9 cellular contexts compared by ENCODE assay signal in genomic region chrX:43882294-43882681, GRCh38. TPM values are rescaled to one million over a fixed set of nuclear protein-coding genes. Genes with fewer than 3 reads are reported as not detected.
A peak's percentile ranks its signal among the peaks of the same experiment; 100 is the strongest.
DNase-seq lines count a peak whose midpoint lies in the region; ATAC-seq and TF ChIP-seq lines count a peak whose summit lies in the region.
"Had no signal": no experiment of that assay in that cellular context is flagged by ENCODE, and none has a peak within 500 bp of the region (broad histone marks: within the 10 kb centered on the region; RNA-seq: fewer than 3 reads in every experiment).

TSS of gene MAOB (minus strand) at chrX:43882450. CDS start at chrX:43882299, 151 bp downstream.

- H2BK15ac ChIP-seq in mesenchymal stem cell (ENCODE audit: low read depth, poor library complexity, severe bottlenecking), result no peak within 1 kb of the TSS

- CTCF ChIA-PET in activated CD4-positive, alpha-beta memory T cell treated with anti-CD3 and anti-CD28 coated beads for 36 hours (lab: Charles Lee), result no interaction called here
- CTCF ChIA-PET in activated CD4-positive, alpha-beta memory T cell treated with anti-CD3 and anti-CD28 coated beads, Interleukin-2, amount 10 ng/mL, durations not matched to agents 7 days and 5 days (lab: Charles Lee), result no interaction called here

- no peak within 1 kb of the TSS for H2AFZ ChIP-seq in mesenchymal stem cell (ENCODE audit: low read depth, low read length)

- H3K4me2 ChIP-seq in mesenchymal stem cell (ENCODE audit: low read length, poor library complexity, severe bottlenecking), result peak within 1 kb of the TSS; percentile 65

- H3K27ac Mint-ChIP-seq in activated CD4-positive, alpha-beta memory T cell treated with anti-CD3 and anti-CD28 coated beads for 36 hours, result no peak within 1 kb of the TSS
- H3K27ac Mint-ChIP-seq in activated CD4-positive, alpha-beta memory T cell treated with anti-CD3 and anti-CD28 coated beads, Interleukin-2, amount 10 ng/mL, durations not matched to agents 7 days and 5 days, result no peak within 1 kb of the TSS

- H3K27ac ChIP-seq in colonic mucosa (no peak within 1 kb of the TSS), mesenchymal stem cell (ENCODE audit: low read length, poor library complexity, severe bottlenecking) (no peak within 1 kb of the TSS), testis (no peak within 1 kb of the TSS)

- H3K4me3 ChIP-seq in colonic mucosa (peak within 1 kb of the TSS; percentile 8), mesenchymal stem cell (ENCODE audit: insufficient read depth in 1 of 2, low read depth in 1 of 2, low read length in 2 of 2) (peak within 1 kb of the TSS in 1 of 2 experiments; percentile 23), testis (peak within 1 kb of the TSS; percentile 36 to 61)

- 0% methylated on average over 14 of the region's 36 CpGs for whole genome bisulfite sequencing in mesenchymal stem cell
- WGBS in testis, 2 donors, result no CpG with 5 or more reads among the region's 36 CpGs

- no peaks in the 10 kb centered on the region for H3K9me3 ChIP-seq in colonic mucosa
- no peaks in the 10 kb centered on the region for H3K9me3 ChIP-seq in mesenchymal stem cell (ENCODE audit: control insufficient read depth, low read length)
- no peaks in the 10 kb centered on the region for H3K9me3 ChIP-seq in testis

- peaks cover 2% of the 10 kb centered on the region for H3K4me1 Mint-ChIP-seq in activated CD4-positive, alpha-beta memory T cell treated with anti-CD3 and anti-CD28 coated beads for 36 hours (ENCODE audit: low read depth)
- no peaks in the 10 kb centered on the region for H3K4me1 Mint-ChIP-seq in activated CD4-positive, alpha-beta memory T cell treated with anti-CD3 and anti-CD28 coated beads, Interleukin-2, amount 10 ng/mL, durations not matched to agents 7 days and 5 days

- peak; percentile 38 for DNase-seq in activated CD4-positive, alpha-beta memory T cell treated with anti-CD3 and anti-CD28 coated beads for 36 hours
- no peak for DNase-seq in activated CD4-positive, alpha-beta memory T cell treated with anti-CD3 and anti-CD28 coated beads, Interleukin-2, amount 10 ng/mL, durations not matched to agents 7 days and 5 days
- peak; percentile 41 for DNase-seq in colonic mucosa
- DNase-seq in mesenchymal stem cell, result no peak
- peak; percentile 27 for DNase-seq in testis
- DNase-seq in AML-193 (lab: John Stamatoyannopoulos, UW), result no peak
- DNase-seq in GF-D8 (lab: John Stamatoyannopoulos, UW), result no peak

- H3K9me3 Mint-ChIP-seq in activated CD4-positive, alpha-beta memory T cell treated with anti-CD3 and anti-CD28 coated beads for 36 hours, result no peaks in the 10 kb centered on the region
- no peaks in the 10 kb centered on the region for H3K9me3 Mint-ChIP-seq in activated CD4-positive, alpha-beta memory T cell treated with anti-CD3 and anti-CD28 coated beads, Interleukin-2, amount 10 ng/mL, durations not matched to agents 7 days and 5 days

- H3K36me3 Mint-ChIP-seq in activated CD4-positive, alpha-beta memory T cell treated with anti-CD3 and anti-CD28 coated beads for 36 hours, result no peaks in the 10 kb centered on the region
- no peaks in the 10 kb centered on the region for H3K36me3 Mint-ChIP-seq in activated CD4-positive, alpha-beta memory T cell treated with anti-CD3 and anti-CD28 coated beads, Interleukin-2, amount 10 ng/mL, durations not matched to agents 7 days and 5 days (ENCODE audit: low read depth)

- no peak within 1 kb of the TSS for H2BK12ac ChIP-seq in mesenchymal stem cell (ENCODE audit: low read length in 2 of 2)

- no peaks in the 10 kb centered on the region for H3K4me1 ChIP-seq in colonic mucosa
- peaks cover 8% of the 10 kb centered on the region for H3K4me1 ChIP-seq in mesenchymal stem cell (ENCODE audit: control insufficient read depth, insufficient read depth, low read depth, low read length)
- H3K4me1 ChIP-seq in testis, result no peaks in the 10 kb centered on the region

- H3K9ac ChIP-seq in colonic mucosa (ENCODE audit: low read depth in 2 of 2, low read length in 2 of 2) (no peak within 1 kb of the TSS), mesenchymal stem cell (ENCODE audit: low read length) (no peak within 1 kb of the TSS)

- no peak within 1 kb of the TSS for H3K14ac ChIP-seq in mesenchymal stem cell (ENCODE audit: low read length in 2 of 2)

- H3K4me3 Mint-ChIP-seq in activated CD4-positive, alpha-beta memory T cell treated with anti-CD3 and anti-CD28 coated beads for 36 hours, result no peak within 1 kb of the TSS
- H3K4me3 Mint-ChIP-seq in activated CD4-positive, alpha-beta memory T cell treated with anti-CD3 and anti-CD28 coated beads, Interleukin-2, amount 10 ng/mL, durations not matched to agents 7 days and 5 days, result no peak within 1 kb of the TSS

- H4K91ac ChIP-seq in mesenchymal stem cell (ENCODE audit: low read length), result no peak within 1 kb of the TSS

- intact Hi-C loops in activated CD4-positive, alpha-beta memory T cell treated with anti-CD3 and anti-CD28 coated beads for 36 hours (cut with micrococcal nuclease), result no loop called here
- intact Hi-C loops in colonic mucosa (cut with DNase I), result no loop called here
- intact Hi-C loops in testis (cut with DNase I; ENCODE audit: low total_unique reads), result no loop called here

- no peak within 1 kb of the TSS for H3K18ac ChIP-seq in mesenchymal stem cell (ENCODE audit: low read depth in 1 of 2, low read length in 2 of 2)

- H2BK5ac ChIP-seq in mesenchymal stem cell (ENCODE audit: low read depth, low read length, poor library complexity, severe bottlenecking), result no peak within 1 kb of the TSS

- no peak within 1 kb of the TSS for H4K8ac ChIP-seq in mesenchymal stem cell (ENCODE audit: low read length)

- POLR2A ChIA-PET in activated CD4-positive, alpha-beta memory T cell treated with anti-CD3 and anti-CD28 coated beads for 36 hours (lab: Charles Lee), result no interaction called here
- POLR2A ChIA-PET in activated CD4-positive, alpha-beta memory T cell treated with anti-CD3 and anti-CD28 coated beads, Interleukin-2, amount 10 ng/mL, durations not matched to agents 7 days and 5 days (lab: Charles Lee), result no interaction called here

- H3K23ac ChIP-seq in mesenchymal stem cell (ENCODE audit: low read length in 2 of 2), result no peak within 1 kb of the TSS

- no peak for ATAC-seq in HG02588 (IDR thresholded peaks at IDR 0.05; ENCODE audit: unreplicated experiment)

- peaks cover 16% of the 10 kb centered on the region for H3K27me3 Mint-ChIP-seq in activated CD4-positive, alpha-beta memory T cell treated with anti-CD3 and anti-CD28 coated beads for 36 hours
- H3K27me3 Mint-ChIP-seq in activated CD4-positive, alpha-beta memory T cell treated with anti-CD3 and anti-CD28 coated beads, Interleukin-2, amount 10 ng/mL, durations not matched to agents 7 days and 5 days, result peaks cover 8% of the 10 kb centered on the region

- no peak for TF ChIP-seq POLR2A in testis (IDR thresholded peaks at IDR 0.05)

- no peak within 1 kb of the TSS for H3K4ac ChIP-seq in mesenchymal stem cell (ENCODE audit: low read depth in 1 of 2, low read length in 2 of 2)

- no peaks in the 10 kb centered on the region for H3K79me1 ChIP-seq in mesenchymal stem cell (replicated peaks; ENCODE audit: low read length, poor library complexity, severe bottlenecking)

- no peak within 1 kb of the TSS for H2BK120ac ChIP-seq in mesenchymal stem cell (ENCODE audit: low read depth, low read length)

- TF ChIP-seq CTCF in colonic mucosa (IDR thresholded peaks at IDR 0.05), result no peak
- no peak for TF ChIP-seq CTCF in testis (IDR thresholded peaks at IDR 0.05)

- H3K36me3 ChIP-seq in colonic mucosa, result no peaks in the 10 kb centered on the region
- H3K36me3 ChIP-seq in mesenchymal stem cell (ENCODE audit: control insufficient read depth in 1 of 2, insufficient read depth in 2 of 2, low read depth in 1 of 2, low read length in 2 of 2), result no peaks in the 10 kb centered on the region
- no peaks in the 10 kb centered on the region for H3K36me3 ChIP-seq in testis (ENCODE audit: low read depth, missing control alignments)

- H3K27me3 ChIP-seq in colonic mucosa (no peaks in the 10 kb centered on the region), mesenchymal stem cell (ENCODE audit: control insufficient read depth in 1 of 2, insufficient read depth in 1 of 2, low read length in 2 of 2) (peaks cover 0 to 21% of the 10 kb centered on the region in 2 experiments), testis (no peaks in the 10 kb centered on the region)

- peak within 1 kb of the TSS; percentile 54 for H2AK5ac ChIP-seq in mesenchymal stem cell (ENCODE audit: low read length, severe bottlenecking)

RNA-seq across cellular contexts. Expression of gene MAOB, which starts in this region (rescaled TPM):
- total RNA-seq in activated CD4-positive, alpha-beta memory T cell treated with anti-CD3 and anti-CD28 coated beads for 36 hours, result under 1 TPM; 0.19 to 0.27 TPM
- total RNA-seq in activated CD4-positive, alpha-beta memory T cell treated with anti-CD3 and anti-CD28 coated beads, Interleukin-2, amount 10 ng/mL, durations not matched to agents 7 days and 5 days, result not detected
- total RNA-seq in colonic mucosa, result 1 to 10 TPM; 4.4 to 9.2 TPM
- polyA plus RNA-seq in mesenchymal stem cell (2013, experiment 1 of 2), result not detected
- polyA plus RNA-seq in mesenchymal stem cell (2013, experiment 2 of 2), result not detected
- total RNA-seq in testis, result 10 to 100 TPM in 1 of 2 donors, 1 to 10 TPM in 1; 9.2 to 12.8 TPM
- 32.8 TPM for polyA plus RNA-seq in testis (ENCODE audit: insufficient read depth, low read depth, low replicate concordance)
- total RNA-seq: NCI-H460 had no signal

Comparison
In these comparisons a context has a peak if more than half of its experiments do, and no peak if none do; other contexts are left out.
1. RNA of gene MAOB (total RNA-seq): 9.2 to 12.8 TPM in testis and 4.4 to 9.2 TPM in colonic mucosa; 0.19 to 0.27 TPM in activated CD4-positive, alpha-beta memory T cell treated with anti-CD3 and anti-CD28 coated beads for 36 hours and not detected in activated CD4-positive, alpha-beta memory T cell treated with anti-CD3 and anti-CD28 coated beads, Interleukin-2, amount 10 ng/mL, durations not matched to agents 7 days and 5 days; every median in the first group is over 4 times any median in the second.
2. Peak in DNase-seq in activated CD4-positive, alpha-beta memory T cell treated with anti-CD3 and anti-CD28 coated beads for 36 hours; RNA of the gene not detected or under 1 TPM.
3. DNase-seq: peak in colonic mucosa (single experiment) and testis (single experiment); none in activated CD4-positive, alpha-beta memory T cell treated with anti-CD3 and anti-CD28 coated beads, Interleukin-2, amount 10 ng/mL, durations not matched to agents 7 days and 5 days (single experiment), mesenchymal stem cell (single experiment), AML-193 (0 of 2) and GF-D8 (single experiment).